ENCODE assay signal across 18 cellular contexts in the genomic region with DNA sequence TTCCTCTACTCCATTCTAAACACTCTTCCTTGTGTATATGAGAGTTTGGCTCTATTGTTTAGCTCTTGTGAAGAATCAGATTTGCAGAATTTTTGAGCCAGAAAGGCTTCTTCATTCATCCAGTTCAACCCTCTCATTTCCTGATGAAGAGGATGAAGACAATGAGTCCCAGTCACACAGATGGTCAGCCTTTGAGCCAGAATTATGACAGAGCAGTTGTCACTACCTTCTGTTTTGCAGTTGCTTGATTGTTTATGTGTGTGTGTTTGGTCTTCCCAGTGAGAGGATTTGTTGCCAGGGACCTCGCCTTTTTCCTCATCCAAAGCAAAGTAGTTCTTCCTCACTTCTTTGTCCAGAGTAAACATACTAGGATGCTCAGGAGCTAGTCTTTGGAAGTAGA.
"Had no signal": no experiment of that assay in that cellular context is flagged by ENCODE, and none has a peak within 500 bp of the region (broad histone marks: within the 10 kb centered on the region; RNA-seq: fewer than 3 reads in every experiment).

No MANE protein-coding gene starts in this region.

- H3K27ac Mint-ChIP-seq: activated CD8-positive, alpha-beta T cell treated with anti-CD3 and anti-CD28 coated beads for 36 hours; activated naive CD4-positive, alpha-beta T cell treated with anti-CD3 and anti-CD28 coated beads for 36 hours; activated T-helper 1 cell treated with anti-CD3 and anti-CD28 coated beads, Interleukin-12 subunit alpha, Interleukin-12 subunit beta, Interleukin-2, Interleukin-4 antibody, amounts not matched to agents 30 ng/mL and 10 ng/mL and 1 ng/mL, durations not matched to agents 14 hours and 24 hours and 36 hours; brain; T-helper 2 cell treated with Interferon-gamma antibody and Interleukin-4, amounts not matched to agents 5 μg/mL and 100 μg/mL, for 36 hours had no signal

- H3K36me3 ChIP-seq: thoracic aorta had no signal

- H3K4me3 ChIP-seq: heart right ventricle, thoracic aorta had no signal

- H3K27me3 Mint-ChIP-seq: activated CD8-positive, alpha-beta T cell treated with anti-CD3 and anti-CD28 coated beads for 36 hours; brain; central memory CD8-positive, alpha-beta T cell had no signal

- H3K4me3 Mint-ChIP-seq: activated CD8-positive, alpha-beta T cell treated with anti-CD3 and anti-CD28 coated beads for 36 hours; activated naive CD4-positive, alpha-beta T cell treated with anti-CD3 and anti-CD28 coated beads for 36 hours; activated T-helper 1 cell treated with anti-CD3 and anti-CD28 coated beads, Interleukin-12 subunit alpha, Interleukin-12 subunit beta, Interleukin-2, Interleukin-4 antibody, amounts not matched to agents 30 ng/mL and 10 ng/mL and 1 ng/mL, durations not matched to agents 14 hours and 24 hours and 36 hours; brain; central memory CD8-positive, alpha-beta T cell; T-helper 2 cell treated with Interferon-gamma antibody and Interleukin-4, amounts not matched to agents 5 μg/mL and 100 μg/mL, for 36 hours had no signal

- H3K9me3 ChIP-seq: heart right ventricle, thoracic aorta had no signal

- H3K27me3 ChIP-seq: heart right ventricle had no signal

- ATAC-seq: activated CD8-positive, alpha-beta T cell treated with anti-CD3 and anti-CD28 coated beads for 36 hours; esophagus mucosa; left lobe of liver had no signal

- H3K9me3 Mint-ChIP-seq: activated CD8-positive, alpha-beta T cell treated with anti-CD3 and anti-CD28 coated beads for 36 hours; activated naive CD4-positive, alpha-beta T cell treated with anti-CD3 and anti-CD28 coated beads for 36 hours; brain; central memory CD8-positive, alpha-beta T cell; T-helper 2 cell treated with Interferon-gamma antibody and Interleukin-4, amounts not matched to agents 5 μg/mL and 100 μg/mL, for 36 hours had no signal

- DNase-seq: activated CD4-positive, CD25-positive, alpha-beta regulatory T cell treated with anti-CD3 and anti-CD28 coated beads, Interleukin-2, amount 50 U/mL, for 72 hours; activated CD8-positive, alpha-beta memory T cell treated with anti-CD3 and anti-CD28 coated beads, Interleukin-2, amount 50 U/mL, for 4 hours; activated CD8-positive, alpha-beta T cell treated with anti-CD3 and anti-CD28 coated beads for 36 hours; activated naive CD4-positive, alpha-beta T cell treated with anti-CD3 and anti-CD28 coated beads for 36 hours; amniotic stem cell; foreskin fibroblast; heart right ventricle; islet precursor cell; mesenchymal stem cell; stimulated activated CD4-positive, alpha-beta T cell treated with anti-CD3 and anti-CD28 coated beads, Interleukin-12 subunit alpha, Interleukin-12 subunit beta, amount 100 ng/mL, for 4 hours; stimulated activated naive CD4-positive, alpha-beta T cell treated with Interleukin-2 at 50 U/mL for 16 hours had no signal
